ENCODE assay signal across 1 cellular context in genomic region chr10:78375854-78376785, GRCh38.
TF ChIP-seq lines count a peak whose summit lies in the region.

No MANE protein-coding gene starts in this region.

TF ChIP-seq in GM23338, 12 proteins besides CTCF, POLR2A, EP300 and RAD21:
- no peak for TF ChIP-seq ZNF462 (CRISPR knock-in tag; IDR thresholded peaks at IDR 0.05)
- TF ChIP-seq NANOG (IDR thresholded peaks at IDR 0.05; ENCODE audit: borderline replicate concordance): no peak
- TF ChIP-seq EZH2phosphoT487 (IDR thresholded peaks at IDR 0.05; ENCODE audit: unreplicated experiment): no peak
- no peak for TF ChIP-seq JUNB (IDR thresholded peaks at IDR 0.05; ENCODE audit: unreplicated experiment)
- TF ChIP-seq EZH2 (IDR thresholded peaks at IDR 0.05; ENCODE audit: low read depth, unreplicated experiment): no peak
- no peak for TF ChIP-seq ZNF331 (CRISPR knock-in tag; IDR thresholded peaks at IDR 0.05; ENCODE audit: low read depth)
- no peak for TF ChIP-seq STAT1 (IDR thresholded peaks at IDR 0.05; ENCODE audit: unreplicated experiment)
- no peak for TF ChIP-seq ETS1 (IDR thresholded peaks at IDR 0.05)
- TF ChIP-seq REST (IDR thresholded peaks at IDR 0.05; ENCODE audit: unreplicated experiment): no peak
- TF ChIP-seq CREB1 (CRISPR knock-in tag; IDR thresholded peaks at IDR 0.05; ENCODE audit: low read depth): no peak
- TF ChIP-seq ZNF114 (CRISPR knock-in tag; IDR thresholded peaks at IDR 0.05): no peak
- TF ChIP-seq POLR2AphosphoS5 (IDR thresholded peaks at IDR 0.05; ENCODE audit: low read depth): no peak
